37 cellular contexts compared by ENCODE assay signal in the genomic region with DNA sequence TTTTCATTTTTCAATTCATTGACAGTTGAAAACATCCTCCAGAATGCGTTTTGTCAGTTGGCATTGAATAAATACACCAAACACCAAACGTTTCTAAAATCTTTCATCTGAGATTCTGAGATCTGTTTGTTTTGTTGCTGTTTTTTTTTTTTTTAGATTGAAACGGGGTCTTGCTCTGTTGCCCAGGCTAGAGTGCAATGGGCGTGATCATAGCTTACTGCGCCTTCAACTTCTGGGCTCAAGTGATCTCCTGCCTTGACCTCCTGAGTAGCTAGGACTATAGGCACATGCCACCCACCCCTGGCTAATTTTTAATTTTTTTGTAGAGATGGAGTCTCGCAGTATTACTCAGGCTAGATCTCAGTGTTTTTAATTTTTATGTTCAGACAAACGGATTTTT.
"Had no signal": no experiment of that assay in that cellular context is flagged by ENCODE, and none has a peak within 500 bp of the region (broad histone marks: within the 10 kb centered on the region; RNA-seq: fewer than 3 reads in every experiment).

No MANE protein-coding gene starts in this region.

- H3K4me3 ChIP-seq: adrenal gland, body of pancreas, breast epithelium had no signal

- DNase-seq: activated CD4-positive, alpha-beta T cell treated with anti-CD3 and anti-CD28 coated beads for 1 hour; activated CD4-positive, alpha-beta T cell treated with anti-CD3 and anti-CD28 coated beads for 36 hours; activated CD4-positive, alpha-beta T cell treated with anti-CD3 and anti-CD28 coated beads for 48 hours; activated CD4-positive, alpha-beta T cell treated with anti-CD3 and anti-CD28 coated beads, Interleukin-2, amount 10 ng/mL, durations not matched to agents 7 days and 5 days; activated CD4-positive, alpha-beta T cell treated with anti-CD3 and anti-CD28 coated beads, Interleukin-2, amount 50 U/mL, for 48 hours; activated CD4-positive, CD25-positive, alpha-beta regulatory T cell; activated CD8-positive, alpha-beta memory T cell treated with anti-CD3 and anti-CD28 coated beads, Interleukin-2, amount 50 U/mL, for 4 hours; activated CD8-positive, alpha-beta T cell treated with anti-CD3 and anti-CD28 coated beads for 36 hours; activated effector memory CD4-positive, alpha-beta T cell treated with anti-CD3 and anti-CD28 coated beads, Interleukin-2, amount 50 U/mL, for 16 hours; activated gamma-delta T cell treated with Interleukin-2 at 50 U/mL for 16 hours; activated naive CD4-positive, alpha-beta T cell treated with anti-CD3 and anti-CD28 coated beads, Interleukin-2, amount 10 ng/mL, durations not matched to agents 7 days and 5 days; activated naive CD4-positive, alpha-beta T cell treated with Interleukin-2 at 50 U/mL for 16 hours; activated naive CD8-positive, alpha-beta T cell treated with anti-CD3 and anti-CD28 coated beads for 36 hours; activated T-cell treated with anti-CD3 and anti-CD28 coated beads for 4 hours; activated T-cell treated with anti-CD3 and anti-CD28 coated beads, Interleukin-2, amount 50 U/mL, for 1 hour; activated T-cell treated with anti-CD3 and anti-CD28 coated beads, Interleukin-2, amount 50 U/mL, for 4 hours; activated T-cell treated with anti-CD3 and anti-CD28 coated beads, Interleukin-2, amount 50 U/mL, for 72 hours; adrenal gland; amniotic stem cell; aorta; body of pancreas; brain microvascular endothelial cell; central memory CD4-positive, alpha-beta T cell; T-helper 1 cell; T-helper 2 cell; T-helper 9 cell had no signal

- H3K9me3 Mint-ChIP-seq: activated CD4-positive, alpha-beta T cell treated with anti-CD3 and anti-CD28 coated beads, Interleukin-2, amount 10 ng/mL, durations not matched to agents 7 days and 5 days; activated CD8-positive, alpha-beta T cell treated with anti-CD3 and anti-CD28 coated beads for 36 hours; activated naive CD4-positive, alpha-beta T cell treated with anti-CD3 and anti-CD28 coated beads, Interleukin-2, amount 10 ng/mL, durations not matched to agents 7 days and 5 days; activated naive CD4-positive, alpha-beta T cell treated with anti-CD3 and anti-CD28 coated beads, Interleukin-2, amount 50 U/mL, for 72 hours; activated naive CD8-positive, alpha-beta T cell treated with anti-CD3 and anti-CD28 coated beads for 36 hours; activated T-cell treated with anti-CD3 and anti-CD28 coated beads, Interleukin-2, amount 50 U/mL, for 4 hours; activated T-cell treated with anti-CD3 and anti-CD28 coated beads, Interleukin-2, amount 50 U/mL, for 72 hours; activated T-helper 1 cell treated with anti-CD3 and anti-CD28 coated beads, Interleukin-12 subunit alpha, Interleukin-12 subunit beta, Interleukin-2, Interleukin-4 antibody, amounts not matched to agents 30 ng/mL and 10 ng/mL and 1 ng/mL, durations not matched to agents 14 hours and 24 hours and 36 hours; activated T-helper 17 cell treated with anti-CD3 and anti-CD28 coated beads, Interleukin-2, amount 50 U/mL, for 72 hours; T-helper 1 cell treated with Interleukin-12 subunit alpha and Interleukin-12 subunit beta and Interleukin-4 antibody, amounts not matched to agents 30 μg/mL and 1 μg/mL, for 36 hours; T-helper 2 cell treated with Interferon-gamma antibody and Interleukin-4, amounts not matched to agents 5 μg/mL and 100 μg/mL, for 36 hours had no signal

- H3K4me3 Mint-ChIP-seq: activated CD4-positive, alpha-beta T cell treated with anti-CD3 and anti-CD28 coated beads for 36 hours; activated CD4-positive, alpha-beta T cell treated with anti-CD3 and anti-CD28 coated beads, Interleukin-2, amount 10 ng/mL, durations not matched to agents 7 days and 5 days; activated CD8-positive, alpha-beta T cell treated with anti-CD3 and anti-CD28 coated beads for 36 hours; activated naive CD4-positive, alpha-beta T cell treated with anti-CD3 and anti-CD28 coated beads, Interleukin-2, amount 10 ng/mL, durations not matched to agents 7 days and 5 days; activated naive CD8-positive, alpha-beta T cell treated with anti-CD3 and anti-CD28 coated beads for 36 hours; activated T-cell treated with anti-CD3 and anti-CD28 coated beads, Interleukin-2, amount 50 U/mL, for 4 hours; activated T-cell treated with anti-CD3 and anti-CD28 coated beads, Interleukin-2, amount 50 U/mL, for 72 hours; activated T-helper 1 cell treated with anti-CD3 and anti-CD28 coated beads, Interleukin-12 subunit alpha, Interleukin-12 subunit beta, Interleukin-2, Interleukin-4 antibody, amounts not matched to agents 30 ng/mL and 10 ng/mL and 1 ng/mL, durations not matched to agents 14 hours and 24 hours and 36 hours; activated T-helper 17 cell treated with anti-CD3 and anti-CD28 coated beads, Interleukin-2, amount 50 U/mL, for 72 hours; T-helper 1 cell treated with Interleukin-12 subunit alpha and Interleukin-12 subunit beta and Interleukin-4 antibody, amounts not matched to agents 30 μg/mL and 1 μg/mL, for 36 hours; T-helper 2 cell treated with Interferon-gamma antibody and Interleukin-4, amounts not matched to agents 5 μg/mL and 100 μg/mL, for 36 hours had no signal

- H3K27ac Mint-ChIP-seq: activated CD4-positive, alpha-beta T cell treated with anti-CD3 and anti-CD28 coated beads for 36 hours; activated CD4-positive, alpha-beta T cell treated with anti-CD3 and anti-CD28 coated beads, Interleukin-2, amount 10 ng/mL, durations not matched to agents 7 days and 5 days; activated CD8-positive, alpha-beta T cell treated with anti-CD3 and anti-CD28 coated beads for 36 hours; activated naive CD4-positive, alpha-beta T cell treated with anti-CD3 and anti-CD28 coated beads, Interleukin-2, amount 10 ng/mL, durations not matched to agents 7 days and 5 days; activated naive CD8-positive, alpha-beta T cell treated with anti-CD3 and anti-CD28 coated beads for 36 hours; activated T-cell treated with anti-CD3 and anti-CD28 coated beads, Interleukin-2, amount 50 U/mL, for 72 hours; activated T-helper 1 cell treated with anti-CD3 and anti-CD28 coated beads, Interleukin-12 subunit alpha, Interleukin-12 subunit beta, Interleukin-2, Interleukin-4 antibody, amounts not matched to agents 30 ng/mL and 10 ng/mL and 1 ng/mL, durations not matched to agents 14 hours and 24 hours and 36 hours; activated T-helper 17 cell treated with anti-CD3 and anti-CD28 coated beads, Interleukin-2, amount 50 U/mL, for 72 hours; T-helper 1 cell treated with Interleukin-12 subunit alpha and Interleukin-12 subunit beta and Interleukin-4 antibody, amounts not matched to agents 30 μg/mL and 1 μg/mL, for 36 hours; T-helper 2 cell treated with Interferon-gamma antibody and Interleukin-4, amounts not matched to agents 5 μg/mL and 100 μg/mL, for 36 hours had no signal

- FAIRE-seq: astrocyte, colon, TTC549 had no signal

- H3K36me3 ChIP-seq: breast epithelium had no signal

- H3K27me3 ChIP-seq: adrenal gland, body of pancreas, brain microvascular endothelial cell, breast epithelium had no signal

- H3K27ac ChIP-seq: adrenal gland, body of pancreas, brain microvascular endothelial cell, breast epithelium, VCaP had no signal

- H3K9me3 ChIP-seq: adrenal gland, body of pancreas, breast epithelium had no signal

- ATAC-seq: activated CD4-positive, alpha-beta T cell treated with anti-CD3 and anti-CD28 coated beads for 36 hours; activated CD4-positive, CD25-positive, alpha-beta regulatory T cell treated with anti-CD3 and anti-CD28 coated beads, Interleukin-2, amount 50 U/mL, for 24 hours; activated CD8-positive, alpha-beta T cell treated with anti-CD3 and anti-CD28 coated beads for 36 hours; activated naive CD4-positive, alpha-beta T cell treated with anti-CD3 and anti-CD28 coated beads, Interleukin-2, amount 50 U/mL, for 72 hours; activated T-cell treated with anti-CD3 and anti-CD28 coated beads, Interleukin-2, amount 50 U/mL, for 4 hours; activated T-cell treated with anti-CD3 and anti-CD28 coated beads, Interleukin-2, amount 50 U/mL, for 72 hours; activated T-helper 17 cell treated with anti-CD3 and anti-CD28 coated beads, Interleukin-2, amount 50 U/mL, for 72 hours; body of pancreas had no signal

- H3K27me3 Mint-ChIP-seq: activated CD4-positive, alpha-beta T cell treated with anti-CD3 and anti-CD28 coated beads for 36 hours; activated CD4-positive, alpha-beta T cell treated with anti-CD3 and anti-CD28 coated beads, Interleukin-2, amount 10 ng/mL, durations not matched to agents 7 days and 5 days; activated CD8-positive, alpha-beta T cell treated with anti-CD3 and anti-CD28 coated beads for 36 hours; activated naive CD4-positive, alpha-beta T cell treated with anti-CD3 and anti-CD28 coated beads, Interleukin-2, amount 10 ng/mL, durations not matched to agents 7 days and 5 days; activated naive CD8-positive, alpha-beta T cell treated with anti-CD3 and anti-CD28 coated beads for 36 hours; activated T-helper 17 cell treated with anti-CD3 and anti-CD28 coated beads, Interleukin-2, amount 50 U/mL, for 72 hours had no signal

- H3K4me1 ChIP-seq: breast epithelium had no signal
